ENCODE assay signal across 23 cellular contexts in genomic region chr21:43320526-43320925, GRCh38.
DNase-seq lines count a peak whose midpoint lies in the region; ATAC-seq, FAIRE-seq and TF ChIP-seq lines count a peak whose summit lies in the region.
"Had no signal": no experiment of that assay in that cellular context is flagged by ENCODE, and none has a peak within 500 bp of the region (broad histone marks: within the 10 kb centered on the region; RNA-seq: fewer than 3 reads in every experiment).

No MANE protein-coding gene starts in this region.

- H3K4ac ChIP-seq in H1 (replicated peaks; ENCODE audit: insufficient read length, low read depth, low read length), result no peak overlapping the region

- no peak overlapping the region for H3K23ac ChIP-seq in H1 (ENCODE audit: insufficient read length)

- CTCF ChIA-PET in activated CD8-positive, alpha-beta T cell treated with anti-CD3 and anti-CD28 coated beads for 36 hours (lab: Charles Lee), result interaction anchor here (0.7 to 1.3 kb wide), 2 partner anchors 32 to 302 kb away, joined by 3 read pairs; no protein-coding TSS in a partner anchor
- CTCF ChIA-PET in activated CD8-positive, alpha-beta T cell treated with anti-CD3 and anti-CD28 coated beads, Interleukin-2, amount 10 ng/mL, durations not matched to agents 7 days and 5 days (lab: Charles Lee), result no interaction called here
- CTCF ChIA-PET in RWPE1 (lab: Yijun Ruan, JAX) (no interaction called here), H1 (lab: Charles Lee; ENCODE audit: partially characterized antibody) (interaction anchor here (0.9 to 1.6 kb wide), 3 partner anchors 8 to 327 kb away, joined by 3 read pairs; no protein-coding TSS in a partner anchor)

- no peaks in the 10 kb centered on the region for H3K23me2 ChIP-seq in H1 (ENCODE audit: low read depth, low read length)

- H3K27me3 Mint-ChIP-seq in activated CD8-positive, alpha-beta T cell treated with anti-CD3 and anti-CD28 coated beads for 36 hours, result no peaks in the 10 kb centered on the region
- no peaks in the 10 kb centered on the region for H3K27me3 Mint-ChIP-seq in activated CD8-positive, alpha-beta T cell treated with anti-CD3 and anti-CD28 coated beads, Interleukin-2, amount 10 ng/mL, durations not matched to agents 7 days and 5 days (ENCODE audit: low read depth)
- peaks cover 20% of the 10 kb centered on the region for H3K27me3 Mint-ChIP-seq in neural progenitor cell (ENCODE audit: insufficient read depth, low read depth)

- 92% methylated on average over 5 of the region's 5 CpGs; no CpG with 5 or more reads in 1 of the 2 experiments for WGBS in H1 (ENCODE audit: extremely low coverage in 1 of 2, insufficient coverage in 1 of 2, insufficient read length in 1 of 2, insufficient replicate concordance in 2 of 2, low coverage in 1 of 2, low lambda C conversion rate in 2 of 2, missing lambda C conversion rate in 1 of 2), 2 experiments

- H2BK20ac ChIP-seq in H1 (ENCODE audit: low read length), result no peak overlapping the region

- H3K4me1 ChIP-seq in H1 (replicated peaks in 1 of 4; ENCODE audit: control insufficient read depth in 3 of 4, insufficient read depth in 4 of 4, low read length in 3 of 4) (no peaks in the 10 kb centered on the region), neural progenitor cell (no peaks in the 10 kb centered on the region)

- H3K27me3 ChIP-seq in H1 (replicated peaks in 1 of 4; ENCODE audit: control insufficient read depth in 3 of 4, extremely low read depth in 1 of 4, insufficient read depth in 3 of 4, low read length in 3 of 4) (no peaks in the 10 kb centered on the region), neural progenitor cell (no peaks in the 10 kb centered on the region)

- no peak for TF ChIP-seq POLR2A in H1 (IDR thresholded peaks at IDR 0.05; ENCODE audit: control extremely low read depth in 1 of 2, low read depth in 2 of 2, low read length in 2 of 2)

- H3K14ac ChIP-seq in H1 (ENCODE audit: insufficient read length), result no peak overlapping the region

- H3F3A ChIP-seq in neural progenitor cell (ENCODE audit: low read depth), result no peaks in the 10 kb centered on the region

- no peak for FAIRE-seq in H1 (lab: Jason Lieb, UNC)
- FAIRE-seq: GM12892, GM18507 had no signal

- no peak overlapping the region for H2AK5ac ChIP-seq in H1 (ENCODE audit: low read depth, low read length)

- H3K9ac ChIP-seq in H1 (replicated peaks in 1 of 4; ENCODE audit: extremely low read depth in 1 of 4, low read depth in 3 of 4, low read length in 3 of 4) (no peak overlapping the region), neural progenitor cell (no peak overlapping the region)

- POLR2A ChIA-PET in activated CD8-positive, alpha-beta T cell treated with anti-CD3 and anti-CD28 coated beads for 36 hours (lab: Charles Lee), result no interaction called here
- POLR2A ChIA-PET in activated CD8-positive, alpha-beta T cell treated with anti-CD3 and anti-CD28 coated beads, Interleukin-2, amount 10 ng/mL, durations not matched to agents 7 days and 5 days (lab: Charles Lee), result no interaction called here
- POLR2A ChIA-PET in RWPE1 (lab: Yijun Ruan, JAX; ENCODE audit: low non-redundant PET), result no interaction called here
- POLR2A ChIA-PET in H1 (lab: Charles Lee; ENCODE audit: partially characterized antibody), result no interaction called here

- H3K4me2 ChIP-seq in H1 (ENCODE audit: insufficient read depth in 1 of 2, low read depth in 2 of 2, low read length in 2 of 2) (no peak overlapping the region), neural progenitor cell (no peak overlapping the region)

- no peak for DNase-seq in activated CD8-positive, alpha-beta T cell treated with anti-CD3 and anti-CD28 coated beads for 36 hours
- no peak for DNase-seq in activated CD8-positive, alpha-beta T cell treated with anti-CD3 and anti-CD28 coated beads, Interleukin-2, amount 10 ng/mL, durations not matched to agents 7 days and 5 days
- no peak for DNase-seq in RWPE1 (ENCODE audit: low spot score)
- DNase-seq in H1 (ENCODE audit: low read depth in 1 of 2, low spot score in 2 of 2), result no peak
- no peak for DNase-seq in neural progenitor cell (ENCODE audit: low spot score)
- DNase-seq in DMS79 (lab: John Stamatoyannopoulos, UW), result no peak
- DNase-seq: CD4-positive, CD25-positive, alpha-beta regulatory T cell; DMS153; GOT3; Karpas-422; NCI-H1436; NCI-H1930; NCI-H226; NCI-H524; NCI-H82; PC-3; RPMI8226 had no signal

- H3K27ac ChIP-seq in RWPE1 (peak overlapping the region; percentile 92), H1 (ENCODE audit: low read depth, low read length) (no peak overlapping the region), neural progenitor cell (no peak overlapping the region)
- H3K27ac ChIP-seq: 22Rv1 had no signal

- TF ChIP-seq CTCF in activated CD8-positive, alpha-beta T cell treated with anti-CD3 and anti-CD28 coated beads for 36 hours (IDR thresholded peaks at IDR 0.05), result no peak
- no peak for TF ChIP-seq CTCF in RWPE1 (conservative IDR thresholded peaks at IDR 0.05; ENCODE audit: low read depth)
- no peak for TF ChIP-seq CTCF in H1 (IDR thresholded peaks at IDR 0.05; ENCODE audit: control extremely low read depth in 1 of 3, insufficient read depth in 1 of 3, low read depth in 1 of 3, low read length in 3 of 3)
- no peak for TF ChIP-seq CTCF in neural progenitor cell (IDR thresholded peaks at IDR 0.05)

- H4K20me1 ChIP-seq in H1 (replicated peaks in 1 of 2; ENCODE audit: control insufficient read depth in 1 of 2, insufficient read depth in 2 of 2, low read length in 2 of 2) (no peaks in the 10 kb centered on the region), neural progenitor cell (ENCODE audit: low read depth) (no peaks in the 10 kb centered on the region)

- H2BK12ac ChIP-seq in H1 (ENCODE audit: low read depth, low read length), result no peak overlapping the region

- no peak overlapping the region for H3K56ac ChIP-seq in H1 (replicated peaks; ENCODE audit: insufficient read length, low read depth, low read length)

- H4K5ac ChIP-seq in H1 (ENCODE audit: insufficient read length, low read depth, low read length), result no peak overlapping the region

- intact Hi-C loops in activated CD8-positive, alpha-beta T cell treated with anti-CD3 and anti-CD28 coated beads for 36 hours (cut with micrococcal nuclease), result no loop called here

- H3K9me3 ChIP-seq in H1 (ENCODE audit: insufficient read depth in 2 of 2, low read depth in 1 of 2, low read length in 1 of 2) (peaks cover 9 to 13% of the 10 kb centered on the region in 2 experiments; a peak in 3 of 4 replicates), neural progenitor cell (ENCODE audit: low read depth) (no peaks in the 10 kb centered on the region)

- H3K4me1 Mint-ChIP-seq in activated CD8-positive, alpha-beta T cell treated with anti-CD3 and anti-CD28 coated beads for 36 hours (ENCODE audit: low read depth), result no peaks in the 10 kb centered on the region
- peaks cover 9% of the 10 kb centered on the region for H3K4me1 Mint-ChIP-seq in activated CD8-positive, alpha-beta T cell treated with anti-CD3 and anti-CD28 coated beads, Interleukin-2, amount 10 ng/mL, durations not matched to agents 7 days and 5 days (ENCODE audit: low read depth)
- peaks cover 20% of the 10 kb centered on the region for H3K4me1 Mint-ChIP-seq in neural progenitor cell

- TF ChIP-seq EP300 in H1 (IDR thresholded peaks at IDR 0.05; ENCODE audit: borderline replicate concordance in 1 of 2, low read depth in 2 of 2, low read length in 2 of 2), result no peak

- TF ChIP-seq RAD21 in H1 (IDR thresholded peaks at IDR 0.05 in 1 of 2, conservative IDR thresholded peaks at IDR 0.05 in 1 of 2; ENCODE audit: low read depth in 2 of 2, low read length in 2 of 2), result no peak

- H3K79me2 ChIP-seq in H1 (ENCODE audit: control insufficient read depth in 1 of 2, insufficient read depth in 2 of 2, low read length in 2 of 2) (no peaks in the 10 kb centered on the region), neural progenitor cell (ENCODE audit: low read depth) (no peaks in the 10 kb centered on the region)

- H2BK120ac ChIP-seq in H1 (replicated peaks; ENCODE audit: low read depth, low read length), result no peak overlapping the region

- no peaks in the 10 kb centered on the region for H3K36me3 ChIP-seq in H1 (ENCODE audit: control insufficient read depth in 2 of 4, insufficient read depth in 4 of 4, low read length in 3 of 4)
- H3K36me3 ChIP-seq in neural progenitor cell, result no peaks in the 10 kb centered on the region

- no peak overlapping the region for H2BK5ac ChIP-seq in H1 (ENCODE audit: low read depth, low read length)

- peak; percentile 24 for ATAC-seq in activated CD8-positive, alpha-beta T cell treated with anti-CD3 and anti-CD28 coated beads for 36 hours
- ATAC-seq in activated CD8-positive, alpha-beta T cell treated with anti-CD3 and anti-CD28 coated beads, Interleukin-2, amount 10 ng/mL, durations not matched to agents 7 days and 5 days, result no peak
- ATAC-seq in GM19023 (IDR thresholded peaks at IDR 0.05; ENCODE audit: unreplicated experiment), result no peak
- no peak for ATAC-seq in HG02678 (IDR thresholded peaks at IDR 0.05; ENCODE audit: unreplicated experiment)
- ATAC-seq: PC-3 had no signal

- H2AFZ ChIP-seq in H1 (ENCODE audit: low read length), result no peak overlapping the region
- H2AFZ ChIP-seq in neural progenitor cell (replicated peaks), result no peak overlapping the region

- no peak overlapping the region for H3K4me3 Mint-ChIP-seq in activated CD8-positive, alpha-beta T cell treated with anti-CD3 and anti-CD28 coated beads for 36 hours
- no peak overlapping the region for H3K4me3 Mint-ChIP-seq in activated CD8-positive, alpha-beta T cell treated with anti-CD3 and anti-CD28 coated beads, Interleukin-2, amount 10 ng/mL, durations not matched to agents 7 days and 5 days
- no peak overlapping the region for H3K4me3 Mint-ChIP-seq in neural progenitor cell
- H3K4me3 Mint-ChIP-seq: CD4-positive, CD25-positive, alpha-beta regulatory T cell had no signal

- no peak overlapping the region for H3K18ac ChIP-seq in H1 (ENCODE audit: extremely low read depth, low read length)

- H4K91ac ChIP-seq in H1 (replicated peaks; ENCODE audit: insufficient read length, low read length), result no peak overlapping the region

- no peaks in the 10 kb centered on the region for H3K79me1 ChIP-seq in H1 (ENCODE audit: low read depth, low read length)

- no peaks in the 10 kb centered on the region for H3K9me3 Mint-ChIP-seq in activated CD8-positive, alpha-beta T cell treated with anti-CD3 and anti-CD28 coated beads for 36 hours
- H3K9me3 Mint-ChIP-seq in activated CD8-positive, alpha-beta T cell treated with anti-CD3 and anti-CD28 coated beads, Interleukin-2, amount 10 ng/mL, durations not matched to agents 7 days and 5 days (ENCODE audit: insufficient read depth), result peaks cover 5% of the 10 kb centered on the region
- H3K9me3 Mint-ChIP-seq in neural progenitor cell, result peaks cover 17% of the 10 kb centered on the region

- no peak overlapping the region for H3K27ac Mint-ChIP-seq in activated CD8-positive, alpha-beta T cell treated with anti-CD3 and anti-CD28 coated beads for 36 hours
- no peak overlapping the region for H3K27ac Mint-ChIP-seq in activated CD8-positive, alpha-beta T cell treated with anti-CD3 and anti-CD28 coated beads, Interleukin-2, amount 10 ng/mL, durations not matched to agents 7 days and 5 days
- H3K27ac Mint-ChIP-seq in neural progenitor cell, result peak overlapping the region; percentile 65
- H3K27ac Mint-ChIP-seq: CD4-positive, CD25-positive, alpha-beta regulatory T cell had no signal

- H2BK15ac ChIP-seq in H1 (ENCODE audit: low read length), result 0 out of 2 replicates have a peak overlapping the region, but pooled peaks have one; percentile 16

- no peaks in the 10 kb centered on the region for H3K36me3 Mint-ChIP-seq in activated CD8-positive, alpha-beta T cell treated with anti-CD3 and anti-CD28 coated beads for 36 hours (ENCODE audit: low read depth)
- H3K36me3 Mint-ChIP-seq in activated CD8-positive, alpha-beta T cell treated with anti-CD3 and anti-CD28 coated beads, Interleukin-2, amount 10 ng/mL, durations not matched to agents 7 days and 5 days (ENCODE audit: low read depth), result peaks cover 7% of the 10 kb centered on the region
- peaks cover 4% of the 10 kb centered on the region for H3K36me3 Mint-ChIP-seq in neural progenitor cell
- H3K36me3 Mint-ChIP-seq: CD4-positive, CD25-positive, alpha-beta regulatory T cell; IgD-negative memory B cell had no signal

- H3K4me3 ChIP-seq in H1 (ENCODE audit: extremely low read depth in 1 of 4, insufficient read depth in 2 of 4, low read depth in 3 of 4, low read length in 4 of 4), result no peak overlapping the region
- H3K4me3 ChIP-seq in neural progenitor cell, result no peak overlapping the region

- H4K8ac ChIP-seq in H1 (ENCODE audit: extremely low read depth, insufficient read depth, low read length), result no peak overlapping the region

Comparison
In these comparisons a context has a peak if more than half of its experiments do, and no peak if none do; other contexts are left out.
1. CTCF ChIA-PET loops: an anchor here in activated CD8-positive, alpha-beta T cell treated with anti-CD3 and anti-CD28 coated beads for 36 hours (0.7 to 1.3 kb wide) and H1 (0.9 to 1.6 kb wide); none called in activated CD8-positive, alpha-beta T cell treated with anti-CD3 and anti-CD28 coated beads, Interleukin-2, amount 10 ng/mL, durations not matched to agents 7 days and 5 days and RWPE1.